10 cellular contexts compared by ENCODE assay signal in genomic region chr12:48184549-48184922, GRCh38. TPM values are rescaled to one million over a fixed set of nuclear protein-coding genes. Genes with fewer than 3 reads are reported as not detected.
DNase-seq lines count a peak whose midpoint lies in the region; ATAC-seq and TF ChIP-seq lines count a peak whose summit lies in the region.
"Had no signal": no experiment of that assay in that cellular context is flagged by ENCODE, and none has a peak within 500 bp of the region (broad histone marks: within the 10 kb centered on the region; RNA-seq: fewer than 3 reads in every experiment).

No MANE protein-coding gene starts in this region.

- H3K4me3 Mint-ChIP-seq in CD4-positive, CD25-positive, alpha-beta regulatory T cell = peak overlapping the region; percentile 64 to 88 (median 77)

- no peak overlapping the region for H3K27ac ChIP-seq in CD4-positive, CD25-positive, alpha-beta regulatory T cell (ENCODE audit: insufficient read depth, low read length, poor library complexity, severe bottlenecking)
- H3K27ac ChIP-seq in SK-N-MC (no peak overlapping the region), prostate gland (no peak overlapping the region)

- no peak overlapping the region for H3K4me3 ChIP-seq in CD4-positive, CD25-positive, alpha-beta regulatory T cell (ENCODE audit: low read depth, low read length)
- peak overlapping the region; percentile 86 for H3K4me3 ChIP-seq in SK-N-MC
- H3K4me3 ChIP-seq in fibroblast of villous mesenchyme (ENCODE audit: low read depth, low read length) = peak overlapping the region; percentile 76
- peak overlapping the region; percentile 34 to 40 for H3K4me3 ChIP-seq in prostate gland

- peaks cover 77% of the 10 kb centered on the region for H3K27me3 Mint-ChIP-seq in CD4-positive, CD25-positive, alpha-beta regulatory T cell

- no peaks in the 10 kb centered on the region for H3K9me3 Mint-ChIP-seq in CD4-positive, CD25-positive, alpha-beta regulatory T cell

- no peak overlapping the region for H3K9ac ChIP-seq in SK-N-MC (ENCODE audit: insufficient read length)

- DNase-seq in CD4-positive, CD25-positive, alpha-beta regulatory T cell = no peak
- DNase-seq in SK-N-MC (ENCODE audit: low read depth, low spot score) = no peak
- DNase-seq in fibroblast of villous mesenchyme (ENCODE audit: low read depth) = no peak
- DNase-seq in prostate gland (ENCODE audit: low spot score) = no peak
- DNase-seq in NCI-H2029 (lab: John Stamatoyannopoulos, UW) = no peak
- no peak for DNase-seq in COLO668 (lab: John Stamatoyannopoulos, UW; ENCODE audit: unreplicated experiment)
- no peak for DNase-seq in occipital lobe (lab: John Stamatoyannopoulos, UW)
- no peak for DNase-seq in activated CD4-positive, alpha-beta T cell treated with anti-CD3 and anti-CD28 coated beads, Interleukin-2, amount 50 U/mL, for 1 hour
- DNase-seq: NCI-H1417 treated with DMSO at 0.1 percent for 48 hours had no signal

- WGBS in prostate gland = 11% methylated on average over 20 of the region's 20 CpGs

- no peaks in the 10 kb centered on the region for H3K9me3 ChIP-seq in CD4-positive, CD25-positive, alpha-beta regulatory T cell (ENCODE audit: control insufficient read depth in 2 of 2, low read length in 2 of 2)
- no peaks in the 10 kb centered on the region for H3K9me3 ChIP-seq in SK-N-MC (ENCODE audit: low read depth, low read length)
- no peaks in the 10 kb centered on the region for H3K9me3 ChIP-seq in prostate gland

- peak overlapping the region in 1 of 3 donors; percentile 43 for H3K27ac Mint-ChIP-seq in CD4-positive, CD25-positive, alpha-beta regulatory T cell

- peaks cover 25% of the 10 kb centered on the region for H3K4me1 ChIP-seq in CD4-positive, CD25-positive, alpha-beta regulatory T cell (ENCODE audit: control insufficient read depth, insufficient read depth, low read length, poor library complexity, severe bottlenecking)
- no peaks in the 10 kb centered on the region for H3K4me1 ChIP-seq in prostate gland (replicated peaks)

- peaks cover 0 to 24% (median 7%) of the 10 kb centered on the region in 4 donors for H3K4me1 Mint-ChIP-seq in CD4-positive, CD25-positive, alpha-beta regulatory T cell

- H3K36me3 ChIP-seq in CD4-positive, CD25-positive, alpha-beta regulatory T cell (ENCODE audit: control insufficient read depth, insufficient read depth, low read length) = no peaks in the 10 kb centered on the region
- H3K36me3 ChIP-seq in SK-N-MC (ENCODE audit: insufficient read depth, low read length) = no peaks in the 10 kb centered on the region
- no peaks in the 10 kb centered on the region for H3K36me3 ChIP-seq in prostate gland

- TF ChIP-seq POLR2A in prostate gland (IDR thresholded peaks at IDR 0.05) = no peak

- no peak for ATAC-seq in CD4-positive, CD25-positive, alpha-beta regulatory T cell (ENCODE audit: low read depth in 2 of 2)

- no peak for TF ChIP-seq CTCF in fibroblast of villous mesenchyme (IDR thresholded peaks at IDR 0.05; ENCODE audit: insufficient read depth, low read depth, low read length)
- no peak for TF ChIP-seq CTCF in prostate gland (IDR thresholded peaks at IDR 0.05)

- peaks cover 17% of the 10 kb centered on the region for H3K27me3 ChIP-seq in CD4-positive, CD25-positive, alpha-beta regulatory T cell (ENCODE audit: control insufficient read depth, insufficient read depth, low read length)
- peaks cover 18% of the 10 kb centered on the region for H3K27me3 ChIP-seq in prostate gland (replicated peaks; ENCODE audit: insufficient read depth)

- H3K36me3 Mint-ChIP-seq in CD4-positive, CD25-positive, alpha-beta regulatory T cell = no peaks in the 10 kb centered on the region

- intact Hi-C loops in prostate gland (cut with DNase I) = no loop called here

RNA-seq across cellular contexts. Expression of gene CCDC184, which starts 1.1 kb away (rescaled TPM):
- total RNA-seq in CD4-positive, CD25-positive, alpha-beta regulatory T cell = 1.6 TPM
- polyA plus RNA-seq in CD4-positive, CD25-positive, alpha-beta regulatory T cell = under 1 TPM; 0.15 to 0.24 (median 0.18) TPM
- 0.32 and 0.43 TPM in 2 replicates for total RNA-seq in fibroblast of villous mesenchyme
- total RNA-seq in prostate gland = 1 to 10 TPM; 1.9 to 3.7 TPM
- 17.0 TPM for total RNA-seq in occipital lobe

RNA-seq across cellular contexts. Expression of gene OR10AD1, which starts 18.6 kb away (rescaled TPM):
- total RNA-seq in CD4-positive, CD25-positive, alpha-beta regulatory T cell = not detected
- polyA plus RNA-seq in CD4-positive, CD25-positive, alpha-beta regulatory T cell = under 1 TPM in 1 of 4 donors, not detected in 3; 0.22 TPM
- total RNA-seq in fibroblast of villous mesenchyme (not detected in 2 replicates), prostate gland (not detected), occipital lobe (not detected)
- total RNA-seq: glomerular endothelial cell had no signal

RNA-seq across cellular contexts. Expression of gene ASB8, which starts 27.2 kb away (rescaled TPM):
- 46.6 TPM for total RNA-seq in CD4-positive, CD25-positive, alpha-beta regulatory T cell
- 100 to 1,000 TPM in 1 of 4 donors, 10 to 100 TPM in 3; 73.2 to 121 (median 90.0) TPM for polyA plus RNA-seq in CD4-positive, CD25-positive, alpha-beta regulatory T cell
- 23.7 and 27.4 TPM in 2 replicates for total RNA-seq in fibroblast of villous mesenchyme
- total RNA-seq in prostate gland = 10 to 100 TPM; 38.8 to 43.2 TPM
- total RNA-seq in occipital lobe = 38.8 TPM
